2 cellular contexts compared by ENCODE assay signal in the genomic region with DNA sequence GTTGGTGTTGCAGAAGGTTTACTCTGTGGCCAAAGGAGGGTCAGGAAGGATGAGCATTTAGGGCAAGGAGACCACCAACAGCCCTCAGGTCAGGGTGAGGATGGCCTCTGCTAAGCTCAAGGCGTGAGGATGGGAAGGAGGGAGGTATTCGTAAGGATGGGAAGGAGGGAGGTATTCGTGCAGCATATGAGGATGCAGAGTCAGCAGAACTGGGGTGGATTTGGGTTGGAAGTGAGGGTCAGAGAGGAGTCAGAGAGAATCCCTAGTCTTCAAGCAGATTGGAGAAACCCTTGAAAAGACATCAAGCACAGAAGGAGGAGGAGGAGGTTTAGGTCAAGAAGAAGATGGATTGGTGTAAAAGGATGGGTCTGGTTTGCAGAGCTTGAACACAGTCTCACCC.
TF ChIP-seq lines count a peak whose summit lies in the region.

No MANE protein-coding gene starts in this region.

TF ChIP-seq in IMR-90, 13 proteins besides CTCF, POLR2A, EP300 and RAD21:
- peak; percentile 54; the same call in 1 of the 2 replicates for TF ChIP-seq MAFK (IDR thresholded peaks at IDR 0.05; ENCODE audit: low read depth, low read length)
- no peak for TF ChIP-seq BHLHE40 (IDR thresholded peaks at IDR 0.05; ENCODE audit: low read depth, low read length)
- no peak for TF ChIP-seq USF2 (IDR thresholded peaks at IDR 0.05; ENCODE audit: low read depth, low read length)
- TF ChIP-seq SMC3 (IDR thresholded peaks at IDR 0.05; ENCODE audit: low read depth, low read length): no peak
TF ChIP-seq in IMR-90: peak in this region for 1.

TF ChIP-seq in K562, 482 proteins besides CTCF, POLR2A, EP300 and RAD21:
- TF ChIP-seq ZNF583 (CRISPR knock-in tag; IDR thresholded peaks at IDR 0.05) (no peak), ZNF398 (CRISPR knock-in tag; IDR thresholded peaks at IDR 0.05) (no peak), MAFG (tag; conservative IDR thresholded peaks at IDR 0.05) (peak; percentile 77), MAFK (IDR thresholded peaks at IDR 0.05; ENCODE audit: low read length) (0 out of 2 replicates have a peak, but pooled peaks have one; percentile 26), TARDBP (IDR thresholded peaks at IDR 0.05) (no peak), RFX5 (IDR thresholded peaks at IDR 0.05; ENCODE audit: low read depth, low read length) (no peak), SLC30A9 (CRISPR knock-in tag; IDR thresholded peaks at IDR 0.05) (no peak), C11orf30 (IDR thresholded peaks at IDR 0.05; ENCODE audit: low read depth) (peak; percentile 86), HMG20B (CRISPR knock-in tag; IDR thresholded peaks at IDR 0.05) (no peak), ILF3 (IDR thresholded peaks at IDR 0.05; ENCODE audit: borderline replicate concordance) (no peak), ARID2 (IDR thresholded peaks at IDR 0.05) (no peak), CREM (IDR thresholded peaks at IDR 0.05; ENCODE audit: low read depth) (no peak), ZBTB33 (CRISPR knock-in tag; IDR thresholded peaks at IDR 0.05) (no peak), CBFA2T3 (IDR thresholded peaks at IDR 0.05) (no peak), HMGXB4 (CRISPR knock-in tag; IDR thresholded peaks at IDR 0.05) (no peak), ZNF316 (IDR thresholded peaks at IDR 0.05) (peak; percentile 89), MEIS2 (IDR thresholded peaks at IDR 0.05; ENCODE audit: partially characterized antibody) (no peak), NUFIP1 (IDR thresholded peaks at IDR 0.05; ENCODE audit: partially characterized antibody) (no peak), SMARCC2 (IDR thresholded peaks at IDR 0.05; ENCODE audit: low read depth) (no peak), YY1 (IDR thresholded peaks at IDR 0.05; ENCODE audit: borderline replicate concordance in 1 of 3, control insufficient read depth in 1 of 3, extremely low read depth in 1 of 3, insufficient read depth in 3 of 3, insufficient read length in 1 of 3, insufficient replicate concordance in 2 of 3, low read depth in 1 of 3, low read length in 2 of 3) (no peak), MAFF (IDR thresholded peaks at IDR 0.05; ENCODE audit: low read length) (no peak; the same call in 1 of the 2 replicates), IRF9 (tag; IDR thresholded peaks at IDR 0.05) (no peak), TSHZ1 (CRISPR knock-in tag; IDR thresholded peaks at IDR 0.05) (no peak), BMI1 (IDR thresholded peaks at IDR 0.05; ENCODE audit: low read length) (no peak), ZBTB17 (CRISPR knock-in tag; IDR thresholded peaks at IDR 0.05) (no peak), KLF13 (tag; IDR thresholded peaks at IDR 0.05; ENCODE audit: borderline replicate concordance, low read depth) (no peak), ZNF354B (CRISPR knock-in tag; IDR thresholded peaks at IDR 0.05) (no peak), WHSC1 (IDR thresholded peaks at IDR 0.05; ENCODE audit: low read length) (no peak), HNRNPL (IDR thresholded peaks at IDR 0.05; ENCODE audit: low read depth, low read length) (no peak)
- TF ChIP-seq, protein P1, sequence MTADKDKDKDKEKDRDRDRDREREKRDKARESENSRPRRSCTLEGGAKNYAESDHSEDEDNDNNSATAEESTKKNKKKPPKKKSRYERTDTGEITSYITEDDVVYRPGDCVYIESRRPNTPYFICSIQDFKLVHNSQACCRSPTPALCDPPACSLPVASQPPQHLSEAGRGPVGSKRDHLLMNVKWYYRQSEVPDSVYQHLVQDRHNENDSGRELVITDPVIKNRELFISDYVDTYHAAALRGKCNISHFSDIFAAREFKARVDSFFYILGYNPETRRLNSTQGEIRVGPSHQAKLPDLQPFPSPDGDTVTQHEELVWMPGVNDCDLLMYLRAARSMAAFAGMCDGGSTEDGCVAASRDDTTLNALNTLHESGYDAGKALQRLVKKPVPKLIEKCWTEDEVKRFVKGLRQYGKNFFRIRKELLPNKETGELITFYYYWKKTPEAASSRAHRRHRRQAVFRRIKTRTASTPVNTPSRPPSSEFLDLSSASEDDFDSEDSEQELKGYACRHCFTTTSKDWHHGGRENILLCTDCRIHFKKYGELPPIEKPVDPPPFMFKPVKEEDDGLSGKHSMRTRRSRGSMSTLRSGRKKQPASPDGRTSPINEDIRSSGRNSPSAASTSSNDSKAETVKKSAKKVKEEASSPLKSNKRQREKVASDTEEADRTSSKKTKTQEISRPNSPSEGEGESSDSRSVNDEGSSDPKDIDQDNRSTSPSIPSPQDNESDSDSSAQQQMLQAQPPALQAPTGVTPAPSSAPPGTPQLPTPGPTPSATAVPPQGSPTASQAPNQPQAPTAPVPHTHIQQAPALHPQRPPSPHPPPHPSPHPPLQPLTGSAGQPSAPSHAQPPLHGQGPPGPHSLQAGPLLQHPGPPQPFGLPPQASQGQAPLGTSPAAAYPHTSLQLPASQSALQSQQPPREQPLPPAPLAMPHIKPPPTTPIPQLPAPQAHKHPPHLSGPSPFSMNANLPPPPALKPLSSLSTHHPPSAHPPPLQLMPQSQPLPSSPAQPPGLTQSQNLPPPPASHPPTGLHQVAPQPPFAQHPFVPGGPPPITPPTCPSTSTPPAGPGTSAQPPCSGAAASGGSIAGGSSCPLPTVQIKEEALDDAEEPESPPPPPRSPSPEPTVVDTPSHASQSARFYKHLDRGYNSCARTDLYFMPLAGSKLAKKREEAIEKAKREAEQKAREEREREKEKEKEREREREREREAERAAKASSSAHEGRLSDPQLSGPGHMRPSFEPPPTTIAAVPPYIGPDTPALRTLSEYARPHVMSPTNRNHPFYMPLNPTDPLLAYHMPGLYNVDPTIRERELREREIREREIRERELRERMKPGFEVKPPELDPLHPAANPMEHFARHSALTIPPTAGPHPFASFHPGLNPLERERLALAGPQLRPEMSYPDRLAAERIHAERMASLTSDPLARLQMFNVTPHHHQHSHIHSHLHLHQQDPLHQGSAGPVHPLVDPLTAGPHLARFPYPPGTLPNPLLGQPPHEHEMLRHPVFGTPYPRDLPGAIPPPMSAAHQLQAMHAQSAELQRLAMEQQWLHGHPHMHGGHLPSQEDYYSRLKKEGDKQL (CRISPR knock-in tag; IDR thresholded peaks at IDR 0.05; ENCODE audit: borderline replicate concordance): no peak
- TF ChIP-seq, protein P2, sequence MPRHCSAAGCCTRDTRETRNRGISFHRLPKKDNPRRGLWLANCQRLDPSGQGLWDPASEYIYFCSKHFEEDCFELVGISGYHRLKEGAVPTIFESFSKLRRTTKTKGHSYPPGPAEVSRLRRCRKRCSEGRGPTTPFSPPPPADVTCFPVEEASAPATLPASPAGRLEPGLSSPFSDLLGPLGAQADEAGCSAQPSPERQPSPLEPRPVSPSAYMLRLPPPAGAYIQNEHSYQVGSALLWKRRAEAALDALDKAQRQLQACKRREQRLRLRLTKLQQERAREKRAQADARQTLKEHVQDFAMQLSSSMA (CRISPR knock-in tag; IDR thresholded peaks at IDR 0.05): no peak
- TF ChIP-seq, protein P3, sequence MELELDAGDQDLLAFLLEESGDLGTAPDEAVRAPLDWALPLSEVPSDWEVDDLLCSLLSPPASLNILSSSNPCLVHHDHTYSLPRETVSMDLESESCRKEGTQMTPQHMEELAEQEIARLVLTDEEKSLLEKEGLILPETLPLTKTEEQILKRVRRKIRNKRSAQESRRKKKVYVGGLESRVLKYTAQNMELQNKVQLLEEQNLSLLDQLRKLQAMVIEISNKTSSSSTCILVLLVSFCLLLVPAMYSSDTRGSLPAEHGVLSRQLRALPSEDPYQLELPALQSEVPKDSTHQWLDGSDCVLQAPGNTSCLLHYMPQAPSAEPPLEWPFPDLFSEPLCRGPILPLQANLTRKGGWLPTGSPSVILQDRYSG (tag; conservative IDR thresholded peaks at IDR 0.05; ENCODE audit: low read depth): no peak
